Comparison of ENCODE assay signal across 10 cellular contexts in the genomic region with DNA sequence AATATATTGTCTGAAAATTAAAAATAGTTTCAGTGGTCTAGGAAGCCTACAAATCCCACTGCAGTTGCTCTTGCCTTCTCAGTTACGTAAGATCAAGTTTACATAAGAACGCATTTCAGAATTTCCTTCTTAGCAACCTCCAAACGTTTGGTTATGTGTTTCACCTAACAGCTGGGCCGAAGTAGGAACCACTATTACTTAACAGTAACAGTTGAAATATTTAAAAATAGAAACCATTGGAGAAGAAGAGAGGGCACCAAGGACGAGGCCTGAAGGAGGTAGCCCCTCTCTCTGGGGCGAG.
DNase-seq lines count a peak whose midpoint lies in the region; ATAC-seq and TF ChIP-seq lines count a peak whose summit lies in the region.
"Had no signal": no experiment of that assay in that cellular context is flagged by ENCODE, and none has a peak within 500 bp of the region (broad histone marks: within the 10 kb centered on the region; RNA-seq: fewer than 3 reads in every experiment).

No MANE protein-coding gene starts in this region.

- peaks cover 69% of the 10 kb centered on the region for H3K4me1 Mint-ChIP-seq in activated CD8-positive, alpha-beta T cell treated with anti-CD3 and anti-CD28 coated beads, Interleukin-2, amount 10 ng/mL, durations not matched to agents 7 days and 5 days (ENCODE audit: low read depth)
- H3K4me1 Mint-ChIP-seq in immature natural killer cell = peaks cover 67 to 85% of the 10 kb centered on the region in 2 donors
- H3K4me1 Mint-ChIP-seq in stimulated activated naive B cell treated with anti-CD40 and anti-IgM and Interleukin-4, amounts not matched to agents 10 μg/mL and 1 μg/mL and 100 μg/mL, for 72 hours = peaks cover 44 to 73% of the 10 kb centered on the region in 2 donors

- H4K20me1 ChIP-seq in KMS-11 (ENCODE audit: insufficient read depth) = no peaks in the 10 kb centered on the region

- H3K4me3 ChIP-seq in KMS-11 (IDR thresholded peaks at IDR 0.05; ENCODE audit: insufficient read depth, low read depth, low read length) = no peak overlapping the region

- peak overlapping the region; percentile 78 for H3K27ac Mint-ChIP-seq in activated CD8-positive, alpha-beta T cell treated with anti-CD3 and anti-CD28 coated beads, Interleukin-2, amount 10 ng/mL, durations not matched to agents 7 days and 5 days
- H3K27ac Mint-ChIP-seq in immature natural killer cell = peak overlapping the region in 3 of 6 donors; percentile 41 to 74 (median 67)
- H3K27ac Mint-ChIP-seq in stimulated activated naive B cell treated with anti-CD40 and anti-IgM and Interleukin-4, amounts not matched to agents 10 μg/mL and 1 μg/mL and 100 μg/mL, for 72 hours = peak overlapping the region; percentile 21

- peak overlapping the region; percentile 63 for H3K4me3 Mint-ChIP-seq in activated CD8-positive, alpha-beta T cell treated with anti-CD3 and anti-CD28 coated beads, Interleukin-2, amount 10 ng/mL, durations not matched to agents 7 days and 5 days
- H3K4me3 Mint-ChIP-seq in immature natural killer cell = peak overlapping the region; percentile 61 to 72 (median 65)
- peak overlapping the region; percentile 10 to 33 for H3K4me3 Mint-ChIP-seq in stimulated activated naive B cell treated with anti-CD40 and anti-IgM and Interleukin-4, amounts not matched to agents 10 μg/mL and 1 μg/mL and 100 μg/mL, for 72 hours

- peaks cover 15% of the 10 kb centered on the region for H3K4me1 ChIP-seq in KMS-11 (ENCODE audit: low read depth, poor library complexity, severe bottlenecking)

- no peak overlapping the region for H3K9ac ChIP-seq in KMS-11

- CTCF ChIA-PET in activated CD8-positive, alpha-beta T cell treated with anti-CD3 and anti-CD28 coated beads, Interleukin-2, amount 10 ng/mL, durations not matched to agents 7 days and 5 days (lab: Charles Lee) = no interaction called here

- no peak overlapping the region for H2AFZ ChIP-seq in KMS-11 (ENCODE audit: low read depth)

- 0 out of 2 replicates have a peak overlapping the region, but pooled peaks have one; percentile 45 for H3K4me2 ChIP-seq in KMS-11

- TF ChIP-seq CTCF in KMS-11 (conservative IDR thresholded peaks at IDR 0.05; ENCODE audit: low read depth, low read length) = no peak

- H3K36me3 Mint-ChIP-seq in activated CD8-positive, alpha-beta T cell treated with anti-CD3 and anti-CD28 coated beads, Interleukin-2, amount 10 ng/mL, durations not matched to agents 7 days and 5 days (ENCODE audit: low read depth) = peaks cover 11% of the 10 kb centered on the region
- peaks cover 0 to 15% (median 0%) of the 10 kb centered on the region in 3 donors for H3K36me3 Mint-ChIP-seq in immature natural killer cell
- peaks cover 3 to 6% of the 10 kb centered on the region in 2 donors for H3K36me3 Mint-ChIP-seq in stimulated activated naive B cell treated with anti-CD40 and anti-IgM and Interleukin-4, amounts not matched to agents 10 μg/mL and 1 μg/mL and 100 μg/mL, for 72 hours

- ATAC-seq in activated CD8-positive, alpha-beta T cell treated with anti-CD3 and anti-CD28 coated beads, Interleukin-2, amount 10 ng/mL, durations not matched to agents 7 days and 5 days = no peak
- no peak for ATAC-seq in stimulated activated naive B cell treated with anti-CD40 and anti-IgM and Interleukin-4, amounts not matched to agents 10 μg/mL and 1 μg/mL and 100 μg/mL, for 72 hours (replicated peaks)
- ATAC-seq in GM19467 (IDR thresholded peaks at IDR 0.05; ENCODE audit: unreplicated experiment) (no peak), HG03520 (IDR thresholded peaks at IDR 0.05; ENCODE audit: unreplicated experiment) (no peak)

- no peak overlapping the region for H3K27ac ChIP-seq in KMS-11

- H3K36me3 ChIP-seq in KMS-11 (ENCODE audit: insufficient read depth) = no peaks in the 10 kb centered on the region

- H3K27me3 Mint-ChIP-seq in activated CD8-positive, alpha-beta T cell treated with anti-CD3 and anti-CD28 coated beads, Interleukin-2, amount 10 ng/mL, durations not matched to agents 7 days and 5 days (ENCODE audit: low read depth) = no peaks in the 10 kb centered on the region
- peaks cover 0 to 1% (median 0%) of the 10 kb centered on the region in 3 donors for H3K27me3 Mint-ChIP-seq in immature natural killer cell (ENCODE audit: low read depth in 3 of 3)
- H3K27me3 Mint-ChIP-seq in stimulated activated naive B cell treated with anti-CD40 and anti-IgM and Interleukin-4, amounts not matched to agents 10 μg/mL and 1 μg/mL and 100 μg/mL, for 72 hours = no peaks in the 10 kb centered on the region

- POLR2A ChIA-PET in activated CD8-positive, alpha-beta T cell treated with anti-CD3 and anti-CD28 coated beads, Interleukin-2, amount 10 ng/mL, durations not matched to agents 7 days and 5 days (lab: Charles Lee) = no interaction called here

- no peak for DNase-seq in activated CD8-positive, alpha-beta T cell treated with anti-CD3 and anti-CD28 coated beads, Interleukin-2, amount 10 ng/mL, durations not matched to agents 7 days and 5 days
- DNase-seq in immature natural killer cell (no peak), RPMI8226 (no peak)
- DNase-seq in stimulated activated naive B cell treated with anti-CD40 and anti-IgM and Interleukin-4, amounts not matched to agents 10 μg/mL and 1 μg/mL and 100 μg/mL, for 72 hours = no peak
- DNase-seq in effector CD4-positive, alpha-beta T cell = no peak
- DNase-seq: dermis blood vessel endothelial cell, NCI-H1436 had no signal

- peaks cover 22% of the 10 kb centered on the region; the same call in 1 of the 2 replicates for H3K79me2 ChIP-seq in KMS-11 (ENCODE audit: insufficient read depth, low read depth)

- H3K27me3 ChIP-seq in KMS-11 (ENCODE audit: insufficient read depth, low read depth) = no peaks in the 10 kb centered on the region

- H3K9me3 Mint-ChIP-seq in activated CD8-positive, alpha-beta T cell treated with anti-CD3 and anti-CD28 coated beads, Interleukin-2, amount 10 ng/mL, durations not matched to agents 7 days and 5 days (ENCODE audit: insufficient read depth) = no peaks in the 10 kb centered on the region
- no peaks in the 10 kb centered on the region for H3K9me3 Mint-ChIP-seq in immature natural killer cell
- H3K9me3 Mint-ChIP-seq in stimulated activated naive B cell treated with anti-CD40 and anti-IgM and Interleukin-4, amounts not matched to agents 10 μg/mL and 1 μg/mL and 100 μg/mL, for 72 hours = peaks cover 0 to 2% of the 10 kb centered on the region in 2 donors
